Comparison of ENCODE assay signal across 13 cellular contexts in genomic region chr3:173183022-173183421, GRCh38. TPM values are rescaled to one million over a fixed set of nuclear protein-coding genes. Genes with fewer than 3 reads are reported as not detected.
DNase-seq lines count a peak whose midpoint lies in the region; TF ChIP-seq lines count a peak whose summit lies in the region.
"Not testable (repeated sequence)": the region's sequence is repeated elsewhere in the genome, so short reads cannot be mapped to it uniquely, and the experiment has no call there.
"Had no signal": no experiment of that assay in that cellular context is flagged by ENCODE, and none has a peak within 500 bp of the region (broad histone marks: within the 10 kb centered on the region; RNA-seq: fewer than 3 reads in every experiment).

No MANE protein-coding gene starts in this region.

- DNase-seq in posterior vena cava (ENCODE audit: low spot score) = peak; percentile 50

- not testable (repeated sequence) for H3K27ac ChIP-seq in HEK293 (ENCODE audit: extremely low read depth, low read depth, low read length)

- not testable (repeated sequence) for H3K4me3 ChIP-seq in HEK293 (ENCODE audit: low read depth, low read length)

- H3K4me1 ChIP-seq in HEK293 (ENCODE audit: control insufficient read depth, insufficient read depth, low read length) = not testable (repeated sequence)

- POLR2A ChIA-PET in HEK293 (lab: Yijun Ruan, JAX) = not testable (repeated sequence)

- not testable (repeated sequence) for H3K9me3 ChIP-seq in HEK293 (ENCODE audit: control insufficient read depth, insufficient read depth, low read depth, low read length)

- intact Hi-C loops in posterior vena cava (cut with DNase I) = not testable (repeated sequence)

- TF ChIP-seq CTCF in HEK293 (tag by site-specific recombination; IDR thresholded peaks at IDR 0.05) = not testable (repeated sequence)

- CTCF ChIA-PET in HEK293 (lab: Yijun Ruan, JAX) = not testable (repeated sequence)

- not testable (repeated sequence) for H3K36me3 ChIP-seq in HEK293 (ENCODE audit: control insufficient read depth in 2 of 2, insufficient read depth in 1 of 2, low read length in 2 of 2)

TF ChIP-seq in HEK293, 187 proteins besides CTCF, POLR2A, EP300 and RAD21:
- TF ChIP-seq ZNF585B (tag by site-specific recombination; IDR thresholded peaks at IDR 0.05) = peak; percentile 90

RNA-seq across cellular contexts. Expression of gene SPATA16, which starts 42.0 kb away (rescaled TPM):
- not detected for total RNA-seq in posterior vena cava
- total RNA-seq: A172; A673; B cell; Caco-2; Calu3; CD4-positive, alpha-beta memory T cell; CD4-positive, alpha-beta T cell; CD4-positive, CD25-positive, alpha-beta regulatory T cell; CD8-positive, alpha-beta memory T cell; CD8-positive, alpha-beta T cell; Daoy had no signal
